In the genomic region with DNA sequence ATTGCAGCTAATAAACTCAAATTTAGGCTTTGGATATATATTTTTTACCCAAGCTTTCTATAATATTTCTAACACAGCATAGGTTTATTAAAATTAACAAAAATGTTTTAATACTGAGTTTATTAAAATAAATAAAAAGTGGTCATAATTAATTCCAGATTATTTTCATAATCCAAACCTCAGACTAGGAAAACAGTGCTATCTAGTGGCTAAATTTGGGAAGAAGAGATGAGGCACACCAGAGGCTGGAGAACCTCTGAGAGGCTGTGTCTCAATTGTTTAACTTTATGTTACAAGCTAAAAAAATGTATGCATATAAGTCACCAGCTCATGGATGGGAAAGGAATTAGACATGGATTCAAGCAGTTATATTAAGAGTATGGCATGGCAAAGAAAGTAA, we compare ENCODE assay signal across 9 cellular contexts.
DNase-seq lines count a peak whose midpoint lies in the region; ATAC-seq and TF ChIP-seq lines count a peak whose summit lies in the region.
"Had no signal": no experiment of that assay in that cellular context is flagged by ENCODE, and none has a peak within 500 bp of the region (broad histone marks: within the 10 kb centered on the region; RNA-seq: fewer than 3 reads in every experiment).

No MANE protein-coding gene starts in this region.

- no peaks in the 10 kb centered on the region for H3K9me2 ChIP-seq in neural cell (ENCODE audit: insufficient read depth, low read length)

- dilution Hi-C loops in mammary epithelial cell (cut with HindIII; ENCODE audit: low sequenced_read_pairs) = no loop called here

- H3K36me3 ChIP-seq in mammary epithelial cell (ENCODE audit: insufficient read depth, low read length) (no peaks in the 10 kb centered on the region), neural cell (ENCODE audit: insufficient read depth, low read length) (no peaks in the 10 kb centered on the region)

- CTCF ChIA-PET in mammary epithelial cell (lab: Charles Lee; ENCODE audit: low non-redundant PET) = interaction anchor here (0.7 to 1.2 kb wide), 3 partner anchors 75 to 660 kb away, joined by 4 to 10 read pairs (median 4); no protein-coding TSS in a partner anchor

- DNase-seq in GM10266 (ENCODE audit: extremely low spot score) = no peak
- peak; percentile 32 for DNase-seq in NCI-H146 (lab: John Stamatoyannopoulos, UW)
- DNase-seq in mammary epithelial cell = no peak
- no peak for DNase-seq in immature natural killer cell
- DNase-seq in GM20000 (ENCODE audit: low spot score) = no peak
- no peak for DNase-seq in activated T-helper 2 cell treated with anti-CD3 and anti-CD28 coated beads, Interferon-gamma antibody, Interleukin-2, Interleukin-4, amounts not matched to agents 10 μg/mL and 5 μg/mL and 100 μg/mL, durations not matched to agents 14 hours and 24 hours and 36 hours (ENCODE audit: low spot score)

- H3K79me2 ChIP-seq in mammary epithelial cell (ENCODE audit: insufficient read depth, low read length) = no peaks in the 10 kb centered on the region
- H3K79me2 ChIP-seq in neural cell (replicated peaks; ENCODE audit: insufficient read depth, low read length) = no peaks in the 10 kb centered on the region

- no peak overlapping the region for H3K4me3 ChIP-seq in mammary epithelial cell (replicated peaks in 1 of 3; ENCODE audit: insufficient read depth in 1 of 3, low read depth in 2 of 3, low read length in 3 of 3)
- no peak overlapping the region for H3K4me3 ChIP-seq in neural cell (ENCODE audit: low read length)

- no peaks in the 10 kb centered on the region for H3K4me1 Mint-ChIP-seq in immature natural killer cell
- H3K4me1 Mint-ChIP-seq in activated T-helper 2 cell treated with anti-CD3 and anti-CD28 coated beads, Interferon-gamma antibody, Interleukin-2, Interleukin-4, amounts not matched to agents 10 μg/mL and 5 μg/mL and 100 μg/mL, durations not matched to agents 14 hours and 24 hours and 36 hours (ENCODE audit: low read depth) = no peaks in the 10 kb centered on the region

- no peak for TF ChIP-seq EP300 in neural cell (conservative IDR thresholded peaks at IDR 0.05; ENCODE audit: poor library complexity, severe bottlenecking)

- TF ChIP-seq CTCF in GM10266 (IDR thresholded peaks at IDR 0.05; ENCODE audit: control insufficient read depth, insufficient read depth, low read depth, missing control alignments) = peak; percentile 39
- peak; percentile 68 to 69 for TF ChIP-seq CTCF in mammary epithelial cell (conservative IDR thresholded peaks at IDR 0.05 in 1 of 2, IDR thresholded peaks at IDR 0.05 in 1 of 2; ENCODE audit: extremely low read depth in 1 of 2, insufficient read depth in 1 of 2, low read depth in 1 of 2, low read length in 2 of 2)
- TF ChIP-seq CTCF in neural cell (IDR thresholded peaks at IDR 0.05; ENCODE audit: poor library complexity, severe bottlenecking) = peak; percentile 55
- no peak for TF ChIP-seq CTCF in GM20000 (IDR thresholded peaks at IDR 0.05; ENCODE audit: extremely low read depth, missing control alignments)

- H3K27me3 Mint-ChIP-seq in immature natural killer cell (ENCODE audit: low read depth in 3 of 3) = peaks cover 0 to 2% (median 2%) of the 10 kb centered on the region in 3 donors
- no peaks in the 10 kb centered on the region for H3K27me3 Mint-ChIP-seq in activated T-helper 2 cell treated with anti-CD3 and anti-CD28 coated beads, Interferon-gamma antibody, Interleukin-2, Interleukin-4, amounts not matched to agents 10 μg/mL and 5 μg/mL and 100 μg/mL, durations not matched to agents 14 hours and 24 hours and 36 hours (ENCODE audit: low read depth)

- H3K4me2 ChIP-seq in mammary epithelial cell (ENCODE audit: insufficient read depth, low read depth, low read length) (no peak overlapping the region), neural cell (ENCODE audit: low read length) (no peak overlapping the region)

- H2AFZ ChIP-seq in mammary epithelial cell (ENCODE audit: low read depth, low read length) (no peak overlapping the region), neural cell (ENCODE audit: low read depth, low read length) (no peak overlapping the region)

- peaks cover 30% of the 10 kb centered on the region for H3K4me1 ChIP-seq in mammary epithelial cell (ENCODE audit: insufficient read depth, low read length)

- H3K9ac ChIP-seq in mammary epithelial cell (ENCODE audit: insufficient read depth, low read length) = no peak overlapping the region
- H3K9ac ChIP-seq in neural cell (ENCODE audit: low read length) = no peak overlapping the region

- peaks cover 0 to 1% (median 0%) of the 10 kb centered on the region in 6 donors for H3K9me3 Mint-ChIP-seq in immature natural killer cell
- H3K9me3 Mint-ChIP-seq in activated T-helper 2 cell treated with anti-CD3 and anti-CD28 coated beads, Interferon-gamma antibody, Interleukin-2, Interleukin-4, amounts not matched to agents 10 μg/mL and 5 μg/mL and 100 μg/mL, durations not matched to agents 14 hours and 24 hours and 36 hours = no peaks in the 10 kb centered on the region

- no peak overlapping the region for H3K27ac Mint-ChIP-seq in immature natural killer cell
- no peak overlapping the region for H3K27ac Mint-ChIP-seq in activated T-helper 2 cell treated with anti-CD3 and anti-CD28 coated beads, Interferon-gamma antibody, Interleukin-2, Interleukin-4, amounts not matched to agents 10 μg/mL and 5 μg/mL and 100 μg/mL, durations not matched to agents 14 hours and 24 hours and 36 hours

- H3K27ac ChIP-seq in mammary epithelial cell (ENCODE audit: insufficient read depth, low read depth, low read length) (no peak overlapping the region), neural cell (ENCODE audit: low read length) (no peak overlapping the region)

- H3K27me3 ChIP-seq in mammary epithelial cell (ENCODE audit: insufficient read depth, low read length) = no peaks in the 10 kb centered on the region
- H3K27me3 ChIP-seq in neural cell (ENCODE audit: insufficient read depth, low read depth, low read length) = no peaks in the 10 kb centered on the region

- intact Hi-C loops in mammary epithelial cell (cut with micrococcal nuclease) = loop anchor here (1.0 to 5.0 kb wide), 4 partner anchors 91 to 558 kb away; a partner anchor contains a TSS
- intact Hi-C loops in activated T-helper 2 cell treated with anti-CD3 and anti-CD28 coated beads, Interferon-gamma antibody, Interleukin-2, Interleukin-4, amounts not matched to agents 10 μg/mL and 5 μg/mL and 100 μg/mL, durations not matched to agents 14 hours and 24 hours and 36 hours (cut with micrococcal nuclease) = no loop called here

- H3K9me3 ChIP-seq in mammary epithelial cell (replicated peaks; ENCODE audit: insufficient read depth, low read length) (no peaks in the 10 kb centered on the region), neural cell (ENCODE audit: low read length) (no peaks in the 10 kb centered on the region)

- H3F3A ChIP-seq in neural cell (ENCODE audit: insufficient read depth, low read length, poor library complexity, severe bottlenecking) = peaks cover 6% of the 10 kb centered on the region

- H3K4me3 Mint-ChIP-seq in immature natural killer cell = no peak overlapping the region
- H3K4me3 Mint-ChIP-seq in activated T-helper 2 cell treated with anti-CD3 and anti-CD28 coated beads, Interferon-gamma antibody, Interleukin-2, Interleukin-4, amounts not matched to agents 10 μg/mL and 5 μg/mL and 100 μg/mL, durations not matched to agents 14 hours and 24 hours and 36 hours (ENCODE audit: low read depth) = no peak overlapping the region

- no peaks in the 10 kb centered on the region for H3K36me3 Mint-ChIP-seq in immature natural killer cell
- H3K36me3 Mint-ChIP-seq in activated T-helper 2 cell treated with anti-CD3 and anti-CD28 coated beads, Interferon-gamma antibody, Interleukin-2, Interleukin-4, amounts not matched to agents 10 μg/mL and 5 μg/mL and 100 μg/mL, durations not matched to agents 14 hours and 24 hours and 36 hours (ENCODE audit: low read depth) = peaks cover 4% of the 10 kb centered on the region

- H4K20me1 ChIP-seq in mammary epithelial cell (ENCODE audit: insufficient read depth, low read length) (no peaks in the 10 kb centered on the region), neural cell (ENCODE audit: insufficient read depth) (no peaks in the 10 kb centered on the region)

- peak; percentile 60 for TF ChIP-seq RAD21 in neural cell (conservative IDR thresholded peaks at IDR 0.05)

- in situ Hi-C loops in mammary epithelial cell (cut with MboI; ENCODE audit: low sequenced_read_pairs in 2 of 2) = loop anchor here (10.0 to 25.0 kb wide), 2 partner anchors 86 to 384 kb away; no protein-coding TSS in a partner anchor

- ATAC-seq in GM18498 (IDR thresholded peaks at IDR 0.05; ENCODE audit: unreplicated experiment) = no peak
- ATAC-seq: activated CD4-positive, CD25-positive, alpha-beta regulatory T cell treated with anti-CD3 and anti-CD28 coated beads, Interleukin-2, amount 50 U/mL, for 24 hours had no signal

- BruUV-seq in mammary epithelial cell (replicated peaks; lab: Mats Ljungman, UMichigan) = no TSS peak

TF ChIP-seq in neural cell, 6 proteins besides CTCF, POLR2A, EP300 and RAD21:
- TF ChIP-seq, protein P1, sequence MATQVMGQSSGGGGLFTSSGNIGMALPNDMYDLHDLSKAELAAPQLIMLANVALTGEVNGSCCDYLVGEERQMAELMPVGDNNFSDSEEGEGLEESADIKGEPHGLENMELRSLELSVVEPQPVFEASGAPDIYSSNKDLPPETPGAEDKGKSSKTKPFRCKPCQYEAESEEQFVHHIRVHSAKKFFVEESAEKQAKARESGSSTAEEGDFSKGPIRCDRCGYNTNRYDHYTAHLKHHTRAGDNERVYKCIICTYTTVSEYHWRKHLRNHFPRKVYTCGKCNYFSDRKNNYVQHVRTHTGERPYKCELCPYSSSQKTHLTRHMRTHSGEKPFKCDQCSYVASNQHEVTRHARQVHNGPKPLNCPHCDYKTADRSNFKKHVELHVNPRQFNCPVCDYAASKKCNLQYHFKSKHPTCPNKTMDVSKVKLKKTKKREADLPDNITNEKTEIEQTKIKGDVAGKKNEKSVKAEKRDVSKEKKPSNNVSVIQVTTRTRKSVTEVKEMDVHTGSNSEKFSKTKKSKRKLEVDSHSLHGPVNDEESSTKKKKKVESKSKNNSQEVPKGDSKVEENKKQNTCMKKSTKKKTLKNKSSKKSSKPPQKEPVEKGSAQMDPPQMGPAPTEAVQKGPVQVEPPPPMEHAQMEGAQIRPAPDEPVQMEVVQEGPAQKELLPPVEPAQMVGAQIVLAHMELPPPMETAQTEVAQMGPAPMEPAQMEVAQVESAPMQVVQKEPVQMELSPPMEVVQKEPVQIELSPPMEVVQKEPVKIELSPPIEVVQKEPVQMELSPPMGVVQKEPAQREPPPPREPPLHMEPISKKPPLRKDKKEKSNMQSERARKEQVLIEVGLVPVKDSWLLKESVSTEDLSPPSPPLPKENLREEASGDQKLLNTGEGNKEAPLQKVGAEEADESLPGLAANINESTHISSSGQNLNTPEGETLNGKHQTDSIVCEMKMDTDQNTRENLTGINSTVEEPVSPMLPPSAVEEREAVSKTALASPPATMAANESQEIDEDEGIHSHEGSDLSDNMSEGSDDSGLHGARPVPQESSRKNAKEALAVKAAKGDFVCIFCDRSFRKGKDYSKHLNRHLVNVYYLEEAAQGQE (IDR thresholded peaks at IDR 0.05; ENCODE audit: borderline replicate concordance) = no peak
- TF ChIP-seq MXI1 (conservative IDR thresholded peaks at IDR 0.05; ENCODE audit: poor library complexity, severe bottlenecking) = no peak
